1 cellular context compared by ENCODE assay signal in the genomic region with DNA sequence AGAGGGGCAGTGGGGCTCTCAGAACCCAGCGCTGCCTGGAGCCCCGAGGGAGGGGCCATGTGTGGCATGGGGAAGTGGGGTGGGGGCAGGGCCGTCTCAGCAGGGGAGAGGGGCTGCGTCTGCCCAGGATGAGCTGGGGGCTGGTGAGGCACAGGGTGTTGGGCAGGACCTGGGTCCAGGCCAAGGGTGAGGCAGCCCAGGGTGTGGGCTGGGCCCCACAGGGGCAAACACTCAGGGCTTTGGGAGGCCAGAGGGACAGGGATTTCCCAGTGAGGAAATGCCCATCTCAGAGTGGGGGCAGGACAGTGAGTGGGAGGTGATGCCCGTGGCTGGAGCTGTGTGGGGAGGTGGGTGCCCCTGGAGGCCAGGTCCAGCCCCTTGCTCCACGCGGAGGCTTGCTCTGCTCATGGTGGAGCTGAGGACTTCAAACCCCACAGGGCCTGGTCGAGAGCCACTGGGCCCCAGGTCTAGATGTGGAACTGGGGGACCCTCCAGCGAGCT.
TF ChIP-seq lines count a peak whose summit lies in the region.

No MANE protein-coding gene starts in this region.

TF ChIP-seq in SK-N-SH treated with all-trans-retinoic acid at 6 μM for 48 hours, 23 proteins besides CTCF, POLR2A, EP300 and RAD21 (continued from another document):
- TF ChIP-seq TSHZ2 (CRISPR knock-in tag; IDR thresholded peaks at IDR 0.05) (no peak), CSRNP3 (CRISPR knock-in tag; IDR thresholded peaks at IDR 0.05) (no peak), RARB (CRISPR knock-in tag; IDR thresholded peaks at IDR 0.05) (no peak), TOX (CRISPR knock-in tag; IDR thresholded peaks at IDR 0.05; ENCODE audit: borderline replicate concordance) (no peak), BACH2 (CRISPR knock-in tag; IDR thresholded peaks at IDR 0.05; ENCODE audit: borderline replicate concordance) (no peak)
- TF ChIP-seq, protein P1, sequence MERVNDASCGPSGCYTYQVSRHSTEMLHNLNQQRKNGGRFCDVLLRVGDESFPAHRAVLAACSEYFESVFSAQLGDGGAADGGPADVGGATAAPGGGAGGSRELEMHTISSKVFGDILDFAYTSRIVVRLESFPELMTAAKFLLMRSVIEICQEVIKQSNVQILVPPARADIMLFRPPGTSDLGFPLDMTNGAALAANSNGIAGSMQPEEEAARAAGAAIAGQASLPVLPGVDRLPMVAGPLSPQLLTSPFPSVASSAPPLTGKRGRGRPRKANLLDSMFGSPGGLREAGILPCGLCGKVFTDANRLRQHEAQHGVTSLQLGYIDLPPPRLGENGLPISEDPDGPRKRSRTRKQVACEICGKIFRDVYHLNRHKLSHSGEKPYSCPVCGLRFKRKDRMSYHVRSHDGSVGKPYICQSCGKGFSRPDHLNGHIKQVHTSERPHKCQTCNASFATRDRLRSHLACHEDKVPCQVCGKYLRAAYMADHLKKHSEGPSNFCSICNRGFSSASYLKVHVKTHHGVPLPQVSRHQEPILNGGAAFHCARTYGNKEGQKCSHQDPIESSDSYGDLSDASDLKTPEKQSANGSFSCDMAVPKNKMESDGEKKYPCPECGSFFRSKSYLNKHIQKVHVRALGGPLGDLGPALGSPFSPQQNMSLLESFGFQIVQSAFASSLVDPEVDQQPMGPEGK (CRISPR knock-in tag; IDR thresholded peaks at IDR 0.05; ENCODE audit: borderline replicate concordance) = no peak
TF ChIP-seq in SK-N-SH treated with all-trans-retinoic acid at 6 μM for 48 hours: peak in this region for 0.
